ENCODE assay signal across 20 cellular contexts in the genomic region with DNA sequence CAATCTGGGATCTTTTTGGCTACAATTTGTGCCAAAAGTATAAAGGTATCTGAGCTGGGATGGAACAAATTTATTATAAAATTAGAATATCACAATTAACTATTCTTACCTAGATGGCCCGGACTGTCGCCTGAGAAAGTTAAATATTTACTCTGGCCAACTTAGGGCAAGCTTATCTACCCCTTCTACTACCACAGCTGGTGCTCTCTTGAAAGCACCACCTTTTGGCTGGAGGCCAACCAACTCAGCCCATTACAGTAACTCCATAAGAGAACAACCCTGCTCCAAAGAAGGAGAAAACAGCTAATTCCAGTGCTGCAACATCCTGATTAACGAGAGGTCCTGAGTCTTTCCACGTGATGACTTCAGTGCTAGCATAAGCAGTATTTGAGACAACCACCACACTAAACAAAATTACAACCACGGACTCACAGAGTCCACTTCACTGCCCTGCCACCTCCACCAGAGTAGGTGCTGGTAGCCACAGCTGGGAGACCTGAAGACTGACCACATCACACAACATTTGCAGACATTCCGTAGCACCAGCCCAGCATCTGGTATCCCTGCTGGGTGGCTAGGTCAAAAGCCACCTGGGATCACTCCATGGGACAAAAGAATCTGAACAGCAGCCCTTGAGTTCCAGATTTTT. TPM values are rescaled to one million over a fixed set of nuclear protein-coding genes. Genes with fewer than 3 reads are reported as not detected.
DNase-seq lines count a peak whose midpoint lies in the region; ATAC-seq, FAIRE-seq and TF ChIP-seq lines count a peak whose summit lies in the region.
"Had no signal": no experiment of that assay in that cellular context is flagged by ENCODE, and none has a peak within 500 bp of the region (broad histone marks: within the 10 kb centered on the region; RNA-seq: fewer than 3 reads in every experiment).

No MANE protein-coding gene starts in this region.

- no TSS peak for BruUV-seq in K562 (replicated peaks; lab: Mats Ljungman, UMichigan)

- FAIRE-seq in K562 (lab: Jason Lieb, UNC), result no peak
- FAIRE-seq in pancreas (lab: Jason Lieb, UNC), result no peak

- TF ChIP-seq CTCF in HEK293 (tag by site-specific recombination; IDR thresholded peaks at IDR 0.05) (no peak), K562 (IDR thresholded peaks at IDR 0.05 in 2 of 3, conservative IDR thresholded peaks at IDR 0.05 in 1 of 3; ENCODE audit: insufficient read depth in 2 of 3, low read depth in 1 of 3, low read length in 3 of 3) (no peak), pancreas (IDR thresholded peaks at IDR 0.05) (no peak)

- H2AFZ ChIP-seq in K562 (ENCODE audit: low read depth, low read length), result no peak overlapping the region

- POLR2A ChIA-PET in HEK293 (lab: Yijun Ruan, JAX) (no interaction called here), K562 (lab: Yijun Ruan, JAX) (no interaction called here)

- DNase-seq in NCI-H510A (lab: John Stamatoyannopoulos, UW) (peak; percentile 15), K562 (ENCODE audit: extremely low read depth in 1 of 4, low spot score in 3 of 4) (peak in 1 of 4 experiments; percentile 30), pancreas (peak; percentile 80 to 89 (median 84)), GM19240 (ENCODE audit: insufficient read length, low spot score) (no peak)
- DNase-seq in T-helper 2 cell treated with Interferon-gamma antibody and Interleukin-4, amounts not matched to agents 5 μg/mL and 100 μg/mL, for 36 hours (ENCODE audit: low spot score), result no peak
- DNase-seq: activated CD8-positive, alpha-beta T cell treated with anti-CD3 and anti-CD28 coated beads for 36 hours; anterior cingulate cortex; heart left ventricle; kidney glomerular epithelial cell; NCI-H146; ovary; SK-N-SH; stimulated activated naive CD8-positive, alpha-beta T cell treated with anti-CD3 and anti-CD28 coated beads, Interleukin-15, Interleukin-2, amounts not matched to agents 100 U/mL and 50 U/mL, for 24 hours; WERI-Rb-1 had no signal

- WGBS in K562 (ENCODE audit: insufficient coverage, low coverage, missing lambda C conversion rate), result 4% methylated on average over 6 of the region's 6 CpGs
- 23 to 24% methylated on average over 6 of the region's 6 CpGs for WGBS in pancreas, 2 donors

- TF ChIP-seq EP300 in K562 (IDR thresholded peaks at IDR 0.05; ENCODE audit: low read length), result no peak

- H3K4me2 ChIP-seq in K562 (ENCODE audit: insufficient read depth, low read length), result no peak overlapping the region
- H3K4me2 ChIP-seq: BLaER1, SK-N-SH, smooth muscle cell had no signal

- TF ChIP-seq RAD21 in K562 (CRISPR knock-in tag; conservative IDR thresholded peaks at IDR 0.05 in 1 of 2, IDR thresholded peaks at IDR 0.05 in 1 of 2), result no peak

- H3K27me3 Mint-ChIP-seq in T-helper 2 cell treated with Interferon-gamma antibody and Interleukin-4, amounts not matched to agents 5 μg/mL and 100 μg/mL, for 36 hours (ENCODE audit: low read depth), result no peaks in the 10 kb centered on the region

- no peaks in the 10 kb centered on the region for H3K9me3 ChIP-seq in HEK293 (ENCODE audit: control insufficient read depth, insufficient read depth, low read depth, low read length)
- no peaks in the 10 kb centered on the region for H3K9me3 ChIP-seq in K562 (replicated peaks; ENCODE audit: control insufficient read depth, insufficient read depth, low read depth, low read length)
- no peaks in the 10 kb centered on the region for H3K9me3 ChIP-seq in pancreas
- H3K9me3 ChIP-seq: ovary, SK-N-SH had no signal

- H3K36me3 ChIP-seq in HEK293 (ENCODE audit: control insufficient read depth in 2 of 2, insufficient read depth in 1 of 2, low read length in 2 of 2) (no peaks in the 10 kb centered on the region), K562 (ENCODE audit: control insufficient read depth, insufficient read depth, low read length) (no peaks in the 10 kb centered on the region), pancreas (no peaks in the 10 kb centered on the region)
- H3K36me3 ChIP-seq: BLaER1, heart left ventricle, ovary, WERI-Rb-1 had no signal

- no peak overlapping the region for H3K9ac ChIP-seq in K562 (ENCODE audit: insufficient read depth in 1 of 2, low read depth in 2 of 2, low read length in 2 of 2)
- H3K9ac ChIP-seq: BLaER1, SK-N-SH had no signal

- no peaks in the 10 kb centered on the region for H4K20me1 ChIP-seq in K562 (replicated peaks; ENCODE audit: control insufficient read depth, insufficient read depth, low read length)
- H4K20me1 ChIP-seq: BLaER1 had no signal

- H3K4me1 Mint-ChIP-seq in T-helper 2 cell treated with Interferon-gamma antibody and Interleukin-4, amounts not matched to agents 5 μg/mL and 100 μg/mL, for 36 hours (ENCODE audit: low read depth), result no peaks in the 10 kb centered on the region

- no peaks in the 10 kb centered on the region for H3K27me3 ChIP-seq in K562 (ENCODE audit: control insufficient read depth in 2 of 2, insufficient read depth in 2 of 2, low read length in 2 of 2)
- H3K27me3 ChIP-seq in pancreas, result no peaks in the 10 kb centered on the region
- H3K27me3 ChIP-seq: BLaER1, heart left ventricle, ovary had no signal

- H3K4me1 ChIP-seq in HEK293 (ENCODE audit: control insufficient read depth, insufficient read depth, low read length), result peaks cover 3% of the 10 kb centered on the region; the same call in 1 of the 2 replicates
- H3K4me1 ChIP-seq in K562 (replicated peaks in 1 of 2; ENCODE audit: control insufficient read depth in 2 of 2, insufficient read depth in 2 of 2, low read length in 2 of 2), result no peaks in the 10 kb centered on the region
- peaks cover 2 to 14% (median 3%) of the 10 kb centered on the region in 3 donors for H3K4me1 ChIP-seq in pancreas
- H3K4me1 ChIP-seq: heart left ventricle had no signal

- no peak overlapping the region for H3K27ac Mint-ChIP-seq in T-helper 2 cell treated with Interferon-gamma antibody and Interleukin-4, amounts not matched to agents 5 μg/mL and 100 μg/mL, for 36 hours
- H3K27ac Mint-ChIP-seq: activated CD8-positive, alpha-beta T cell treated with anti-CD3 and anti-CD28 coated beads for 36 hours; dendritic cell treated with granulocyte-macrophage colony-stimulating factor and Interleukin-4, amounts not matched to agents 40 ng/mL and 50 ng/mL, for 4 days had no signal

- intact Hi-C loops in K562 (cut with micrococcal nuclease) (no loop called here), pancreas (cut with DNase I) (no loop called here)

- ATAC-seq in K562 (no peak), pancreas (peak; percentile 96 to 98 (median 98)), GM19452 (IDR thresholded peaks at IDR 0.05; ENCODE audit: unreplicated experiment) (no peak)
- ATAC-seq: activated CD8-positive, alpha-beta T cell treated with anti-CD3 and anti-CD28 coated beads for 36 hours; esophagus mucosa; heart left ventricle; stimulated activated naive CD8-positive, alpha-beta T cell treated with anti-CD3 and anti-CD28 coated beads, Interleukin-15, Interleukin-2, amounts not matched to agents 100 U/mL and 50 U/mL, for 24 hours had no signal

- no peaks in the 10 kb centered on the region for H3K36me3 Mint-ChIP-seq in T-helper 2 cell treated with Interferon-gamma antibody and Interleukin-4, amounts not matched to agents 5 μg/mL and 100 μg/mL, for 36 hours (ENCODE audit: low read depth)

- no peak for TF ChIP-seq POLR2A in K562 (conservative IDR thresholded peaks at IDR 0.05)

- CTCF ChIA-PET in HEK293 (lab: Yijun Ruan, JAX) (no interaction called here), K562 (lab: Yijun Ruan, JAX; ENCODE audit: low intra/inter-chr PET ratio) (no interaction called here)

- in situ Hi-C loops in K562 (cut with MboI), result no loop called here

- peaks cover 6% of the 10 kb centered on the region for H3K9me3 Mint-ChIP-seq in T-helper 2 cell treated with Interferon-gamma antibody and Interleukin-4, amounts not matched to agents 5 μg/mL and 100 μg/mL, for 36 hours

- no peaks in the 10 kb centered on the region for H3K9me1 ChIP-seq in K562 (ENCODE audit: control insufficient read depth, insufficient read depth, low read length)

- no peaks in the 10 kb centered on the region for H3K79me2 ChIP-seq in K562 (ENCODE audit: control insufficient read depth, insufficient read depth, low read length)

- no peak overlapping the region for H3K4me3 Mint-ChIP-seq in T-helper 2 cell treated with Interferon-gamma antibody and Interleukin-4, amounts not matched to agents 5 μg/mL and 100 μg/mL, for 36 hours
- H3K4me3 Mint-ChIP-seq: activated CD8-positive, alpha-beta T cell treated with anti-CD3 and anti-CD28 coated beads for 36 hours; dendritic cell treated with granulocyte-macrophage colony-stimulating factor and Interleukin-4, amounts not matched to agents 40 ng/mL and 50 ng/mL, for 4 days had no signal

- no peak overlapping the region for H3K4me3 ChIP-seq in HEK293 (ENCODE audit: low read depth, low read length)
- no peak overlapping the region for H3K4me3 ChIP-seq in K562
- H3K4me3 ChIP-seq in pancreas, result no peak overlapping the region
- H3K4me3 ChIP-seq: BLaER1, heart left ventricle, ovary, smooth muscle cell had no signal

- no peak overlapping the region for H3K27ac ChIP-seq in HEK293 (ENCODE audit: extremely low read depth, low read depth, low read length)
- H3K27ac ChIP-seq in K562 (ENCODE audit: extremely low read depth, low read depth, low read length), result no peak overlapping the region
- H3K27ac ChIP-seq in pancreas, result peak overlapping the region in 1 of 4 donors; percentile 52
- H3K27ac ChIP-seq: BLaER1, heart left ventricle, ovary, WERI-Rb-1 had no signal

TF ChIP-seq in HEK293, 187 proteins besides CTCF, POLR2A, EP300 and RAD21 (continues in another document):
- peak; percentile 52; the same call in 1 of the 2 replicates for TF ChIP-seq ZNF335 (tag by site-specific recombination; conservative IDR thresholded peaks at IDR 0.05)

RNA-seq across cellular contexts. Expression of a gene that starts 43.2 kb away (rescaled TPM):
- not detected in 2 replicates for total RNA-seq in K562 (2011; cell fraction: chromatin; rRNA removed; ENCODE audit: low replicate concordance)
- not detected in 2 replicates for total RNA-seq in K562 (2011; cell fraction: nucleolus; rRNA removed)
- not detected in 2 replicates for total RNA-seq in K562 (2011; cell fraction: nucleoplasm; rRNA removed)
- total RNA-seq in K562 (2014; rRNA removed) (0.08 TPM in 1 of 2 replicates, not detected in the other), K562 (2014; rRNA removed; fragmentation: Illumina TruSeq; extraction: Trizol) (not detected in 2 replicates), K562 (2015; rRNA removed; fragmentation: Illumina TruSeq; extraction: Trizol) (not detected in 2 replicates), K562 (2021) (0.31 and 0.38 TPM in 2 replicates), pancreas (10 to 100 TPM in 2 of 6 donors, 1 to 10 TPM in 4; 6.5 to 15.3 (median 9.1) TPM)
- polyA plus RNA-seq in K562 (2011; rRNA removed) (not detected in 2 replicates), K562 (2014; fragmentation: Illumina TruSeq; extraction: Trizol) (not detected in 2 replicates), K562 (2014; fragmentation: Nextera tagmentation; extraction: Ambion mirVana) (not detected), K562 (2014; rRNA removed) (0.03 TPM in 1 of 2 replicates, not detected in the other), pancreas (1 to 10 TPM; 2.7 to 5.2 TPM)
- polyA plus RNA-seq in K562 (2011; cell fraction: cytosol; rRNA removed), result not detected in 2 replicates
- 0.10 TPM in 1 of 2 replicates, not detected in the other for polyA plus RNA-seq in K562 (2011; cell fraction: nucleus; rRNA removed)
- 0.11 TPM in 1 of 2 replicates, not detected in the other for polyA plus RNA-seq in K562 (2012)
- not detected in 2 replicates for polyA minus RNA-seq in K562 (2011; rRNA and poly(A)+ RNA removed)
- polyA minus RNA-seq in K562 (2011; cell fraction: cytosol; rRNA and poly(A)+ RNA removed), result not detected in 2 replicates
- polyA minus RNA-seq in K562 (2011; cell fraction: nucleus; rRNA and poly(A)+ RNA removed), result 0.13 TPM in 1 of 2 replicates, not detected in the other

Comparison
In these comparisons a context has a peak if more than half of its experiments do, and no peak if none do; other contexts are left out.
1. DNase-seq: peak in NCI-H510A (single experiment) and pancreas (6 of 6); none in GM19240 (single experiment) and T-helper 2 cell treated with Interferon-gamma antibody and Interleukin-4, amounts not matched to agents 5 μg/mL and 100 μg/mL, for 36 hours (single experiment).
2. ATAC-seq: peak in pancreas (4 of 4); none in K562 (single experiment) and GM19452 (single experiment).
3. RNA of a gene that starts 43.2 kb away (total RNA-seq): 6.5 to 15.3 TPM in pancreas; 0.08 to 0.38 TPM in K562; every median in the first group is over 4 times any median in the second.